12 cellular contexts compared by ENCODE assay signal in the genomic region with DNA sequence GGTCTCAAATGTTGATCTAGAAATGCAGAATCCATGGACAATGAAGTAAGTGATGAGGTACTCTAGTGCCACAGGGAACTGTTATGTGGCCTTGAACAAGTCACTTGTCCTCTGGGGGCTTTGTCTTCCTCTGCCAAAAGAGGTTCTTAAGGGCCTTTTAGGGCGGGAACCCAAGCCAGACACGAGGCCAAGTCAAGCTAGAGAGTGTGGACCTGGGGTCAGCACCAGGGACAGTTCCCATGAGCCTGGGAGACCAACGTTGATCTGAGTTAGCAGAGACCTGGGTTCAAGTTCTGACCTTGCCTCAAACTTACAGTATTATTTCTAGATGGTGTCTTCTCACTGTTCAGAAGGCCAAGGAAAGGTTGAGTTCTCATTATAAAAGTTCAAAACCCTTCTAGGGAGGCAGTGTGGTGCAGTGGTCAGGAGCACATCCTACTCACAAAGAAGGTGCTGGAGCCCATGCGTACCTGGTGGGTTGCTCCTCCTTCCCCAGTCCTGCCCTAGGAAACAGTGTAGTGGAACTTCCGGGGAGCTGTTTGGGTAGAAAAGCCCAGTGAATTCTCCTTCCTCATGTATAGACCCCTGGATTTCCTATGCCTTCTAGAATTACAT.
DNase-seq lines count a peak whose midpoint lies in the region; TF ChIP-seq lines count a peak whose summit lies in the region.
"Had no signal": no experiment of that assay in that cellular context is flagged by ENCODE, and none has a peak within 500 bp of the region (broad histone marks: within the 10 kb centered on the region; RNA-seq: fewer than 3 reads in every experiment).

No MANE protein-coding gene starts in this region.

- H3K4me1 ChIP-seq in stomach = no peaks in the 10 kb centered on the region

- H3K4me1 Mint-ChIP-seq in HFFc6 (ENCODE audit: low read depth) = no peaks in the 10 kb centered on the region
- H3K4me1 Mint-ChIP-seq: activated T-helper 17 cell treated with anti-CD3 and anti-CD28 coated beads, Interleukin-2, amount 50 U/mL, for 72 hours; nephron had no signal

- TF ChIP-seq CTCF in stomach (IDR thresholded peaks at IDR 0.05) = no peak
- no peak for TF ChIP-seq CTCF in HFFc6 (IDR thresholded peaks at IDR 0.05)

- WGBS in stomach, 5 donors = 20 to 38% (median 33%) methylated on average over 5 of the region's 5 CpGs

- H3K4me3 Mint-ChIP-seq in HFFc6 = no peak overlapping the region
- H3K4me3 Mint-ChIP-seq: activated T-helper 17 cell treated with anti-CD3 and anti-CD28 coated beads, Interleukin-2, amount 50 U/mL, for 72 hours; nephron had no signal

- no peak overlapping the region for H3K27ac Mint-ChIP-seq in HFFc6
- H3K27ac Mint-ChIP-seq: activated T-helper 17 cell treated with anti-CD3 and anti-CD28 coated beads, Interleukin-2, amount 50 U/mL, for 72 hours; nephron had no signal

- H3K9me3 Mint-ChIP-seq in HFFc6 = no peaks in the 10 kb centered on the region
- H3K9me3 Mint-ChIP-seq: activated T-helper 17 cell treated with anti-CD3 and anti-CD28 coated beads, Interleukin-2, amount 50 U/mL, for 72 hours; nephron had no signal

- no peak for TF ChIP-seq POLR2A in stomach (IDR thresholded peaks at IDR 0.05)

- peaks cover 27% of the 10 kb centered on the region for H3K27me3 Mint-ChIP-seq in HFFc6 (ENCODE audit: insufficient read depth)

- no peaks in the 10 kb centered on the region for H3K9me3 ChIP-seq in stomach

- no peak overlapping the region for H3K4me3 ChIP-seq in stomach

- TF ChIP-seq EP300 in stomach (IDR thresholded peaks at IDR 0.05) = no peak

- peak; percentile 19 for DNase-seq in ELR (ENCODE audit: low read depth)
- DNase-seq in KBM-7 = peak; percentile 8
- peak; percentile 4 for DNase-seq in kidney glomerular epithelial cell (lab: John Stamatoyannopoulos, UW)
- no peak for DNase-seq in NCI-H69 (lab: John Stamatoyannopoulos, UW)
- no peak for DNase-seq in KG1 (lab: John Stamatoyannopoulos, UW)
- DNase-seq in stomach = no peak
- DNase-seq in HFFc6 = no peak
- DNase-seq: stimulated activated naive CD4-positive, alpha-beta T cell; T1000 had no signal

- H3K36me3 Mint-ChIP-seq in HFFc6 (ENCODE audit: low read depth) = no peaks in the 10 kb centered on the region

- H3K27ac ChIP-seq in angular gyrus (ENCODE audit: low read depth, low read length) (peak overlapping the region; percentile 49), stomach (no peak overlapping the region)

- intact Hi-C loops in stomach (cut with DNase I; ENCODE audit: low total_unique reads) = no loop called here

- in situ Hi-C loops in KBM-7 (cut with MboI; ENCODE audit: low pct_unique_long_range_greater_than_20kb, low sequenced_read_pairs) = no loop called here

- peaks cover 0 to 53% (median 0%) of the 10 kb centered on the region in 3 donors for H3K27me3 ChIP-seq in stomach

- no peaks in the 10 kb centered on the region for H3K36me3 ChIP-seq in stomach

Comparison
In these comparisons a context has a peak if more than half of its experiments do, and no peak if none do; other contexts are left out.
1. DNase-seq: peak in ELR (single experiment), KBM-7 (single experiment) and kidney glomerular epithelial cell (single experiment); none in NCI-H69 (single experiment), KG1 (single experiment), stomach (single experiment) and HFFc6 (single experiment).